ENCODE assay signal across 17 cellular contexts in the genomic region with DNA sequence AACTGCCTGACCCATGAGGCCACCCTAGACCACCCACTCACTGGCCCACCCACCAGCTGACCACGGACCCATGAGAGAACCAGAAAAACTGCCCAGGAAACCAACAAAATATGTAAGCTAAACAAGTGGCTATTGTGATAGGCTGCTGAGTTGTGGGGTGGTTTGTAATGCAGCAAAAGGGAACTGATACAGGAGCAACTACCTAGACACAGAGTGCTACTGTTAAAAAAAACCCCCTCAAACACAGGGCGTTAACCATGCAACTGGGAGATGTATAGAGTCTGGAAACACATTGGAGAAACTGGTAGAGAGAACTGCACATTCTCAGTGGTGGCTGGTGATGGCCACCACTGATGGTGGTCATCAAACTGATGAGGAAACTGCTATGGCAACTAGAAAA.
DNase-seq lines count a peak whose midpoint lies in the region; ATAC-seq, FAIRE-seq and TF ChIP-seq lines count a peak whose summit lies in the region.
"Had no signal": no experiment of that assay in that cellular context is flagged by ENCODE, and none has a peak within 500 bp of the region (broad histone marks: within the 10 kb centered on the region; RNA-seq: fewer than 3 reads in every experiment).

No MANE protein-coding gene starts in this region.

- RAD21 ChIA-PET in GM12878 (lab: Charles Lee; ENCODE audit: unreplicated experiment), result no interaction called here

- in situ Hi-C loops in GM12878 (cut with MboI), result no loop called here

- SMC1A ChIA-PET in GM12878 (lab: Charles Lee; ENCODE audit: uncharacterized antibody, unreplicated experiment), result interaction anchor here (1.0 kb wide), 1 partner anchor 18 kb away, joined by 3 read pairs; no protein-coding TSS in a partner anchor

- no peak overlapping the region for H3K27ac ChIP-seq in GM12878 (ENCODE audit: control insufficient read depth, insufficient read depth)
- no peak overlapping the region for H3K27ac ChIP-seq in effector memory CD4-positive, alpha-beta T cell (ENCODE audit: insufficient read depth, low read length, poor library complexity, severe bottlenecking)
- H3K27ac ChIP-seq: neural progenitor cell, thoracic aorta had no signal

- ATAC-seq in GM18870 (IDR thresholded peaks at IDR 0.05; ENCODE audit: unreplicated experiment) (peak; percentile 92), GM21528 (IDR thresholded peaks at IDR 0.05; ENCODE audit: low FRiP score, unreplicated experiment) (peak; percentile 85), HG03039 (IDR thresholded peaks at IDR 0.05; ENCODE audit: unreplicated experiment) (peak; percentile 89), GM12878 (peak; percentile 86)
- ATAC-seq in activated T-helper 17 cell treated with anti-CD3 and anti-CD28 coated beads, Interleukin-2, amount 50 U/mL, for 72 hours (replicated peaks), result no peak
- ATAC-seq: CD8-positive, alpha-beta T cell; HCT116; left lobe of liver had no signal

- 0% methylated on average over 2 of the region's 2 CpGs for WGBS in GM12878 (ENCODE audit: insufficient coverage, insufficient replicate concordance, low lambda C conversion rate, missing lambda C conversion rate)

- peaks cover 4% of the 10 kb centered on the region for H3K27me3 Mint-ChIP-seq in activated T-helper 17 cell treated with anti-CD3 and anti-CD28 coated beads, Interleukin-2, amount 50 U/mL, for 72 hours

- H3K4me3 ChIP-seq in GM12878, result no peak overlapping the region
- no peak overlapping the region for H3K4me3 ChIP-seq in effector memory CD4-positive, alpha-beta T cell (ENCODE audit: insufficient read depth, low read depth, low read length, poor library complexity, severe bottlenecking)
- H3K4me3 ChIP-seq: neural progenitor cell, thoracic aorta had no signal

- H3K9me3 Mint-ChIP-seq in activated T-helper 17 cell treated with anti-CD3 and anti-CD28 coated beads, Interleukin-2, amount 50 U/mL, for 72 hours, result no peaks in the 10 kb centered on the region
- H3K9me3 Mint-ChIP-seq: CD8-positive, alpha-beta T cell had no signal

- H3K9me3 ChIP-seq in GM12878 (replicated peaks; ENCODE audit: control insufficient read depth, insufficient read depth, low read length), result no peaks in the 10 kb centered on the region
- H3K9me3 ChIP-seq in effector memory CD4-positive, alpha-beta T cell (ENCODE audit: control insufficient read depth, low read length), result no peaks in the 10 kb centered on the region
- H3K9me3 ChIP-seq: thoracic aorta had no signal

- TF ChIP-seq POLR2A in GM12878 (IDR thresholded peaks at IDR 0.05; ENCODE audit: low read depth, low read length), result no peak

- H2AFZ ChIP-seq in GM12878 (ENCODE audit: control insufficient read depth, low read depth, low read length), result no peak overlapping the region
- H2AFZ ChIP-seq: neural progenitor cell had no signal

- H4K20me1 ChIP-seq in GM12878 (ENCODE audit: control insufficient read depth, insufficient read depth), result no peaks in the 10 kb centered on the region

- peaks cover 5% of the 10 kb centered on the region for H3K4me1 Mint-ChIP-seq in activated T-helper 17 cell treated with anti-CD3 and anti-CD28 coated beads, Interleukin-2, amount 50 U/mL, for 72 hours

- H3K79me2 ChIP-seq in GM12878 (ENCODE audit: control insufficient read depth, insufficient read depth, low read length), result no peaks in the 10 kb centered on the region

- intact Hi-C loops in GM12878 (cut with micrococcal nuclease; ENCODE audit: unreplicated experiment), result no loop called here

- H3K4me2 ChIP-seq in GM12878 (ENCODE audit: control insufficient read depth, insufficient read depth), result no peak overlapping the region
- H3K4me2 ChIP-seq: neural progenitor cell had no signal

- no peak overlapping the region for H3K4me3 Mint-ChIP-seq in activated T-helper 17 cell treated with anti-CD3 and anti-CD28 coated beads, Interleukin-2, amount 50 U/mL, for 72 hours
- H3K4me3 Mint-ChIP-seq: CD8-positive, alpha-beta T cell; neural progenitor cell had no signal

- no peaks in the 10 kb centered on the region for H3K36me3 Mint-ChIP-seq in activated T-helper 17 cell treated with anti-CD3 and anti-CD28 coated beads, Interleukin-2, amount 50 U/mL, for 72 hours (ENCODE audit: low read depth)
- H3K36me3 Mint-ChIP-seq: CD8-positive, alpha-beta T cell; neural progenitor cell had no signal

- no TSS peak for BruUV-seq in GM12878 (replicated peaks; lab: Mats Ljungman, UMichigan)

- no peaks in the 10 kb centered on the region for H3K4me1 ChIP-seq in GM12878 (ENCODE audit: control insufficient read depth, insufficient read depth, low read length)
- H3K4me1 ChIP-seq in effector memory CD4-positive, alpha-beta T cell (ENCODE audit: control insufficient read depth, insufficient read depth, low read length, poor library complexity, severe bottlenecking), result no peaks in the 10 kb centered on the region

- DNase-seq in GM12878 (ENCODE audit: low read depth, low spot score), result no peak
- no peak for DNase-seq in nucleus accumbens (lab: John Stamatoyannopoulos, UW)
- no peak for DNase-seq in effector memory CD4-positive, alpha-beta T cell
- DNase-seq in DMS79 treated with DMSO at 0.1 percent for 48 hours (lab: John Stamatoyannopoulos, UW), result no peak
- DNase-seq: activated naive CD4-positive, alpha-beta T cell; CD8-positive, alpha-beta T cell; NCI-H1930; Right ventricle myocardium superior had no signal

- FAIRE-seq in GM12878 (lab: Jason Lieb, UNC), result no peak
- FAIRE-seq: endothelial cell of umbilical vein had no signal

- no peaks in the 10 kb centered on the region for H3K27me3 ChIP-seq in GM12878 (replicated peaks in 1 of 2; ENCODE audit: control insufficient read depth in 2 of 2, insufficient read depth in 2 of 2, low read length in 1 of 2)
- H3K27me3 ChIP-seq in effector memory CD4-positive, alpha-beta T cell (replicated peaks; ENCODE audit: control insufficient read depth, insufficient read depth, low read length, poor library complexity, severe bottlenecking), result no peaks in the 10 kb centered on the region
- H3K27me3 ChIP-seq: neural progenitor cell had no signal

- CTCF ChIA-PET in GM12878 (lab: Yijun Ruan, JAX), result interaction anchor here (0.6 kb wide), 1 partner anchor 84 kb away, joined by 3 read pairs; no protein-coding TSS in a partner anchor

- no peak overlapping the region for H3K27ac Mint-ChIP-seq in activated T-helper 17 cell treated with anti-CD3 and anti-CD28 coated beads, Interleukin-2, amount 50 U/mL, for 72 hours
- H3K27ac Mint-ChIP-seq: CD8-positive, alpha-beta T cell; neural progenitor cell had no signal

- no peaks in the 10 kb centered on the region for H3K36me3 ChIP-seq in GM12878 (ENCODE audit: control insufficient read depth in 2 of 2, insufficient read depth in 2 of 2, low read length in 1 of 2)
- no peaks in the 10 kb centered on the region for H3K36me3 ChIP-seq in effector memory CD4-positive, alpha-beta T cell (ENCODE audit: control insufficient read depth, insufficient read depth, low read length)
- H3K36me3 ChIP-seq: neural progenitor cell, thoracic aorta had no signal

- TF ChIP-seq RAD21 in GM12878 (IDR thresholded peaks at IDR 0.05; ENCODE audit: insufficient read depth, low read depth, low read length), result no peak

- POLR2A ChIA-PET in GM12878 (lab: Charles Lee), result no interaction called here

- no peak for TF ChIP-seq CTCF in GM12878 (IDR thresholded peaks at IDR 0.05 in 2 of 3, conservative IDR thresholded peaks at IDR 0.05 in 1 of 3; ENCODE audit: control insufficient read depth in 2 of 3, extremely low read depth in 1 of 3, insufficient read depth in 1 of 3, low read depth in 3 of 3, low read length in 3 of 3)

- TF ChIP-seq EP300 in GM12878 (IDR thresholded peaks at IDR 0.05; ENCODE audit: borderline replicate concordance in 1 of 2, control insufficient read depth in 1 of 2, low read depth in 2 of 2, low read length in 2 of 2), result no peak

- no peak overlapping the region for H3K9ac ChIP-seq in GM12878 (ENCODE audit: control insufficient read depth, insufficient read depth, low read length)
- H3K9ac ChIP-seq: neural progenitor cell had no signal

TF ChIP-seq in GM12878, 131 proteins besides CTCF, POLR2A, EP300 and RAD21:
- TF ChIP-seq SPI1 (IDR thresholded peaks at IDR 0.05; ENCODE audit: borderline replicate concordance, insufficient read depth, low read depth, low read length) (peak; percentile 71; the same call in 1 of the 2 replicates), TCF12 (IDR thresholded peaks at IDR 0.05; ENCODE audit: low read depth, low read length) (no peak), ZSCAN29 (IDR thresholded peaks at IDR 0.05) (no peak), SUPT20H (IDR thresholded peaks at IDR 0.05; ENCODE audit: borderline replicate concordance, control insufficient read depth, low read depth, low read length) (no peak), IKZF2 (IDR thresholded peaks at IDR 0.05) (0 out of 4 replicates have a peak, but pooled peaks of 1 of the 2 experiments have one; percentile 10), DPF2 (IDR thresholded peaks at IDR 0.05) (0 out of 2 replicates have a peak, but pooled peaks have one; percentile 17), TCF3 (IDR thresholded peaks at IDR 0.05; ENCODE audit: borderline replicate concordance, insufficient read depth, low read depth, low read length) (no peak)
